Comparison of ENCODE assay signal across 1 cellular context in the genomic region with DNA sequence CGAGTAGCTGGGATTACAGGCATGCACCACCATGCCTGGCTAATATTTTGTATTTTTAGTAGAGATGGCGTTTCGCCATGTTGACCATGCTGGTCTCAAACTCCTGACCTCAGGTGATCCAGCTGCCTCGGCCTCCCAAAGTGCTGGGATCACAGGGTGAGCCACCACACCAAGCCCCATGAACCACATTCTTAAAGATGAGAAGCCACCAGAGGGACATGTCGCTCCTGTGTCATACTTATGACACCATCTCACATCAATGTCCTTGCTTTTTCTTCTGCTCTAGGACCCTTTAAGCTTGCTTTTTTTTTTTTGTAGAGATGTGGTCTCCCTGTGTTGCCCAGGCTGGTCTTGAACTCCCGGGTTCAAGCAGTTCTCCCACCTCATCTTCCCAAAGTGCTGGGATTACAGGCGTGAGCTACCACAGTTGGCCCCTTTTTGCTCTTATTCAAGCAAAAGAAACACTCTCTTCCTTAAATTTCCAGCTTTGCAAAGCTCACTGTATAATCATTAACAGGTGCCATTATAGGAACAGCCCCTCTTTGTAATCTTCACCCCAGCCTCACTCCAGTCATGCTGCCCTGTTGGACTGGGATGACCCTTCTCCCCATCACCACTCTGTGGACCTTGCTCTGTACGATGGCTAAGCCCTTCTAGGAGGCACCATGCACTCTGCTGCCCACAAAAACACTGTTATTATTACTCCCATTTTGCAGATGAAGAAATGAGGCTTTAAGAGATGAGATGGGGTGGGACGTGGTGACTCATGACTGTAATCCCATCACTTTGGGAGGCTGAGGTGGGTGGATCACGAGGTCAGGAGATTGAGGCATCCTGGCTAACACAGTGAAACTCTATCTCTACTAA.
TF ChIP-seq lines count a peak whose summit lies in the region.

No MANE protein-coding gene starts in this region.

TF ChIP-seq in HepG2, 621 proteins besides CTCF, POLR2A, EP300 and RAD21 (continued from another document and continues in another):
- TF ChIP-seq, protein P1, sequence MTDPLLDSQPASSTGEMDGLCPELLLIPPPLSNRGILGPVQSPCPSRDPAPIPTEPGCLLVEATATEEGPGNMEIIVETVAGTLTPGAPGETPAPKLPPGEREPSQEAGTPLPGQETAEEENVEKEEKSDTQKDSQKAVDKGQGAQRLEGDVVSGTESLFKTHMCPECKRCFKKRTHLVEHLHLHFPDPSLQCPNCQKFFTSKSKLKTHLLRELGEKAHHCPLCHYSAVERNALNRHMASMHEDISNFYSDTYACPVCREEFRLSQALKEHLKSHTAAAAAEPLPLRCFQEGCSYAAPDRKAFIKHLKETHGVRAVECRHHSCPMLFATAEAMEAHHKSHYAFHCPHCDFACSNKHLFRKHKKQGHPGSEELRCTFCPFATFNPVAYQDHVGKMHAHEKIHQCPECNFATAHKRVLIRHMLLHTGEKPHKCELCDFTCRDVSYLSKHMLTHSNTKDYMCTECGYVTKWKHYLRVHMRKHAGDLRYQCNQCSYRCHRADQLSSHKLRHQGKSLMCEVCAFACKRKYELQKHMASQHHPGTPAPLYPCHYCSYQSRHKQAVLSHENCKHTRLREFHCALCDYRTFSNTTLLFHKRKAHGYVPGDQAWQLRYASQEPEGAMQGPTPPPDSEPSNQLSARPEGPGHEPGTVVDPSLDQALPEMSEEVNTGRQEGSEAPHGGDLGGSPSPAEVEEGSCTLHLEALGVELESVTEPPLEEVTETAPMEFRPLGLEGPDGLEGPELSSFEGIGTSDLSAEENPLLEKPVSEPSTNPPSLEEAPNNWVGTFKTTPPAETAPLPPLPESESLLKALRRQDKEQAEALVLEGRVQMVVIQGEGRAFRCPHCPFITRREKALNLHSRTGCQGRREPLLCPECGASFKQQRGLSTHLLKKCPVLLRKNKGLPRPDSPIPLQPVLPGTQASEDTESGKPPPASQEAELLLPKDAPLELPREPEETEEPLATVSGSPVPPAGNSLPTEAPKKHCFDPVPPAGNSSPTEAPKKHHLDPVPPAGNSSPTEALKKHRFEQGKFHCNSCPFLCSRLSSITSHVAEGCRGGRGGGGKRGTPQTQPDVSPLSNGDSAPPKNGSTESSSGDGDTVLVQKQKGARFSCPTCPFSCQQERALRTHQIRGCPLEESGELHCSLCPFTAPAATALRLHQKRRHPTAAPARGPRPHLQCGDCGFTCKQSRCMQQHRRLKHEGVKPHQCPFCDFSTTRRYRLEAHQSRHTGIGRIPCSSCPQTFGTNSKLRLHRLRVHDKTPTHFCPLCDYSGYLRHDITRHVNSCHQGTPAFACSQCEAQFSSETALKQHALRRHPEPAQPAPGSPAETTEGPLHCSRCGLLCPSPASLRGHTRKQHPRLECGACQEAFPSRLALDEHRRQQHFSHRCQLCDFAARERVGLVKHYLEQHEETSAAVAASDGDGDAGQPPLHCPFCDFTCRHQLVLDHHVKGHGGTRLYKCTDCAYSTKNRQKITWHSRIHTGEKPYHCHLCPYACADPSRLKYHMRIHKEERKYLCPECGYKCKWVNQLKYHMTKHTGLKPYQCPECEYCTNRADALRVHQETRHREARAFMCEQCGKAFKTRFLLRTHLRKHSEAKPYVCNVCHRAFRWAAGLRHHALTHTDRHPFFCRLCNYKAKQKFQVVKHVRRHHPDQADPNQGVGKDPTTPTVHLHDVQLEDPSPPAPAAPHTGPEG (CRISPR knock-in tag; IDR thresholded peaks at IDR 0.05) = no peak
- TF ChIP-seq ZMYM4 (CRISPR knock-in tag; IDR thresholded peaks at IDR 0.05) (peak; percentile 95), PITX1 (CRISPR knock-in tag; IDR thresholded peaks at IDR 0.05) (peak; percentile 88), RFX3 (CRISPR knock-in tag; IDR thresholded peaks at IDR 0.05) (no peak), U2AF1 (optimal IDR thresholded peaks at IDR 0.05; ENCODE audit: low read depth, low read length) (no peak), RARA (CRISPR knock-in tag; IDR thresholded peaks at IDR 0.05) (peak; percentile 90), ZNF326 (CRISPR knock-in tag; IDR thresholded peaks at IDR 0.05; ENCODE audit: borderline replicate concordance) (no peak), ZNF550 (CRISPR knock-in tag; IDR thresholded peaks at IDR 0.05; ENCODE audit: borderline replicate concordance) (no peak), MBD4 (IDR thresholded peaks at IDR 0.05; ENCODE audit: borderline replicate concordance, low read length) (no peak), NONO (IDR thresholded peaks at IDR 0.05) (no peak), NONO (CRISPR knock-in tag; conservative IDR thresholded peaks at IDR 0.05) (peak; percentile 53; the same call in 1 of the 2 replicates), MIXL1 (CRISPR knock-in tag; IDR thresholded peaks at IDR 0.05) (peak; percentile 74; the same call in 1 of the 2 replicates), ZNF20 (CRISPR knock-in tag; IDR thresholded peaks at IDR 0.05) (no peak), ZC3H4 (CRISPR knock-in tag; IDR thresholded peaks at IDR 0.05; ENCODE audit: borderline replicate concordance) (no peak), GABPA (IDR thresholded peaks at IDR 0.05; ENCODE audit: low read depth, low read length) (no peak), GABPA (CRISPR knock-in tag; IDR thresholded peaks at IDR 0.05; ENCODE audit: low read depth) (no peak), XBP1 (CRISPR knock-in tag; IDR thresholded peaks at IDR 0.05) (no peak), SPEN (CRISPR knock-in tag; IDR thresholded peaks at IDR 0.05; ENCODE audit: low read depth) (0 out of 2 replicates have a peak, but pooled peaks have one; percentile 37), ZNF160 (CRISPR knock-in tag; IDR thresholded peaks at IDR 0.05) (0 out of 2 replicates have a peak, but pooled peaks have one; percentile 29), HNRNPUL1 (IDR thresholded peaks at IDR 0.05; ENCODE audit: low read depth, low read length) (no peak), ZNF839 (CRISPR knock-in tag; IDR thresholded peaks at IDR 0.05; ENCODE audit: borderline replicate concordance) (0 out of 2 replicates have a peak, but pooled peaks have one; percentile 6), NR1H2 (CRISPR knock-in tag; IDR thresholded peaks at IDR 0.05; ENCODE audit: borderline replicate concordance, low read depth) (no peak), SP2 (CRISPR knock-in tag; IDR thresholded peaks at IDR 0.05) (no peak), AHR (CRISPR knock-in tag; IDR thresholded peaks at IDR 0.05) (no peak), REL (CRISPR knock-in tag; conservative IDR thresholded peaks at IDR 0.05) (no peak)
- TF ChIP-seq, protein P2, sequence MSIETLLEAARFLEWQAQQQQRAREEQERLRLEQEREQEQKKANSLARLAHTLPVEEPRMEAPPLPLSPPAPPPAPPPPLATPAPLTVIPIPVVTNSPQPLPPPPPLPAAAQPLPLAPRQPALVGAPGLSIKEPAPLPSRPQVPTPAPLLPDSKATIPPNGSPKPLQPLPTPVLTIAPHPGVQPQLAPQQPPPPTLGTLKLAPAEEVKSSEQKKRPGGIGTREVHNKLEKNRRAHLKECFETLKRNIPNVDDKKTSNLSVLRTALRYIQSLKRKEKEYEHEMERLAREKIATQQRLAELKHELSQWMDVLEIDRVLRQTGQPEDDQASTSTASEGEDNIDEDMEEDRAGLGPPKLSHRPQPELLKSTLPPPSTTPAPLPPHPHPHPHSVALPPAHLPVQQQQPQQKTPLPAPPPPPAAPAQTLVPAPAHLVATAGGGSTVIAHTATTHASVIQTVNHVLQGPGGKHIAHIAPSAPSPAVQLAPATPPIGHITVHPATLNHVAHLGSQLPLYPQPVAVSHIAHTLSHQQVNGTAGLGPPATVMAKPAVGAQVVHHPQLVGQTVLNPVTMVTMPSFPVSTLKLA (IDR thresholded peaks at IDR 0.05) = peak; percentile 12; the same call in 1 of the 2 replicates
- TF ChIP-seq, protein P3, sequence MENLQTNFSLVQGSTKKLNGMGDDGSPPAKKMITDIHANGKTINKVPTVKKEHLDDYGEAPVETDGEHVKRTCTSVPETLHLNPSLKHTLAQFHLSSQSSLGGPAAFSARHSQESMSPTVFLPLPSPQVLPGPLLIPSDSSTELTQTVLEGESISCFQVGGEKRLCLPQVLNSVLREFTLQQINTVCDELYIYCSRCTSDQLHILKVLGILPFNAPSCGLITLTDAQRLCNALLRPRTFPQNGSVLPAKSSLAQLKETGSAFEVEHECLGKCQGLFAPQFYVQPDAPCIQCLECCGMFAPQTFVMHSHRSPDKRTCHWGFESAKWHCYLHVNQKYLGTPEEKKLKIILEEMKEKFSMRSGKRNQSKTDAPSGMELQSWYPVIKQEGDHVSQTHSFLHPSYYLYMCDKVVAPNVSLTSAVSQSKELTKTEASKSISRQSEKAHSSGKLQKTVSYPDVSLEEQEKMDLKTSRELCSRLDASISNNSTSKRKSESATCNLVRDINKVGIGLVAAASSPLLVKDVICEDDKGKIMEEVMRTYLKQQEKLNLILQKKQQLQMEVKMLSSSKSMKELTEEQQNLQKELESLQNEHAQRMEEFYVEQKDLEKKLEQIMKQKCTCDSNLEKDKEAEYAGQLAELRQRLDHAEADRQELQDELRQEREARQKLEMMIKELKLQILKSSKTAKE (CRISPR knock-in tag; IDR thresholded peaks at IDR 0.05; ENCODE audit: borderline replicate concordance) = no peak
- TF ChIP-seq, protein P4, sequence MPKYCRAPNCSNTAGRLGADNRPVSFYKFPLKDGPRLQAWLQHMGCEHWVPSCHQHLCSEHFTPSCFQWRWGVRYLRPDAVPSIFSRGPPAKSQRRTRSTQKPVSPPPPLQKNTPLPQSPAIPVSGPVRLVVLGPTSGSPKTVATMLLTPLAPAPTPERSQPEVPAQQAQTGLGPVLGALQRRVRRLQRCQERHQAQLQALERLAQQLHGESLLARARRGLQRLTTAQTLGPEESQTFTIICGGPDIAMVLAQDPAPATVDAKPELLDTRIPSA (CRISPR knock-in tag; IDR thresholded peaks at IDR 0.05; ENCODE audit: borderline replicate concordance) = no peak
- TF ChIP-seq, protein P5, sequence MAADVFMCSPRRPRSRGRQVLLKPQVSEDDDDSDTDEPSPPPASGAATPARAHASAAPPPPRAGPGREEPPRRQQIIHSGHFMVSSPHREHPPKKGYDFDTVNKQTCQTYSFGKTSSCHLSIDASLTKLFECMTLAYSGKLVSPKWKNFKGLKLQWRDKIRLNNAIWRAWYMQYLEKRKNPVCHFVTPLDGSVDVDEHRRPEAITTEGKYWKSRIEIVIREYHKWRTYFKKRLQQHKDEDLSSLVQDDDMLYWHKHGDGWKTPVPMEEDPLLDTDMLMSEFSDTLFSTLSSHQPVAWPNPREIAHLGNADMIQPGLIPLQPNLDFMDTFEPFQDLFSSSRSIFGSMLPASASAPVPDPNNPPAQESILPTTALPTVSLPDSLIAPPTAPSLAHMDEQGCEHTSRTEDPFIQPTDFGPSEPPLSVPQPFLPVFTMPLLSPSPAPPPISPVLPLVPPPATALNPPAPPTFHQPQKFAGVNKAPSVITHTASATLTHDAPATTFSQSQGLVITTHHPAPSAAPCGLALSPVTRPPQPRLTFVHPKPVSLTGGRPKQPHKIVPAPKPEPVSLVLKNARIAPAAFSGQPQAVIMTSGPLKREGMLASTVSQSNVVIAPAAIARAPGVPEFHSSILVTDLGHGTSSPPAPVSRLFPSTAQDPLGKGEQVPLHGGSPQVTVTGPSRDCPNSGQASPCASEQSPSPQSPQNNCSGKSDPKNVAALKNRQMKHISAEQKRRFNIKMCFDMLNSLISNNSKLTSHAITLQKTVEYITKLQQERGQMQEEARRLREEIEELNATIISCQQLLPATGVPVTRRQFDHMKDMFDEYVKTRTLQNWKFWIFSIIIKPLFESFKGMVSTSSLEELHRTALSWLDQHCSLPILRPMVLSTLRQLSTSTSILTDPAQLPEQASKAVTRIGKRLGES (CRISPR knock-in tag; IDR thresholded peaks at IDR 0.05; ENCODE audit: borderline replicate concordance) = no peak
- TF ChIP-seq, protein P6, sequence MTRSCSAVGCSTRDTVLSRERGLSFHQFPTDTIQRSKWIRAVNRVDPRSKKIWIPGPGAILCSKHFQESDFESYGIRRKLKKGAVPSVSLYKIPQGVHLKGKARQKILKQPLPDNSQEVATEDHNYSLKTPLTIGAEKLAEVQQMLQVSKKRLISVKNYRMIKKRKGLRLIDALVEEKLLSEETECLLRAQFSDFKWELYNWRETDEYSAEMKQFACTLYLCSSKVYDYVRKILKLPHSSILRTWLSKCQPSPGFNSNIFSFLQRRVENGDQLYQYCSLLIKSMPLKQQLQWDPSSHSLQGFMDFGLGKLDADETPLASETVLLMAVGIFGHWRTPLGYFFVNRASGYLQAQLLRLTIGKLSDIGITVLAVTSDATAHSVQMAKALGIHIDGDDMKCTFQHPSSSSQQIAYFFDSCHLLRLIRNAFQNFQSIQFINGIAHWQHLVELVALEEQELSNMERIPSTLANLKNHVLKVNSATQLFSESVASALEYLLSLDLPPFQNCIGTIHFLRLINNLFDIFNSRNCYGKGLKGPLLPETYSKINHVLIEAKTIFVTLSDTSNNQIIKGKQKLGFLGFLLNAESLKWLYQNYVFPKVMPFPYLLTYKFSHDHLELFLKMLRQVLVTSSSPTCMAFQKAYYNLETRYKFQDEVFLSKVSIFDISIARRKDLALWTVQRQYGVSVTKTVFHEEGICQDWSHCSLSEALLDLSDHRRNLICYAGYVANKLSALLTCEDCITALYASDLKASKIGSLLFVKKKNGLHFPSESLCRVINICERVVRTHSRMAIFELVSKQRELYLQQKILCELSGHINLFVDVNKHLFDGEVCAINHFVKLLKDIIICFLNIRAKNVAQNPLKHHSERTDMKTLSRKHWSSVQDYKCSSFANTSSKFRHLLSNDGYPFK (CRISPR knock-in tag; IDR thresholded peaks at IDR 0.05; ENCODE audit: borderline replicate concordance) = no peak; the same call in 1 of the 2 replicates
- TF ChIP-seq, protein P7, sequence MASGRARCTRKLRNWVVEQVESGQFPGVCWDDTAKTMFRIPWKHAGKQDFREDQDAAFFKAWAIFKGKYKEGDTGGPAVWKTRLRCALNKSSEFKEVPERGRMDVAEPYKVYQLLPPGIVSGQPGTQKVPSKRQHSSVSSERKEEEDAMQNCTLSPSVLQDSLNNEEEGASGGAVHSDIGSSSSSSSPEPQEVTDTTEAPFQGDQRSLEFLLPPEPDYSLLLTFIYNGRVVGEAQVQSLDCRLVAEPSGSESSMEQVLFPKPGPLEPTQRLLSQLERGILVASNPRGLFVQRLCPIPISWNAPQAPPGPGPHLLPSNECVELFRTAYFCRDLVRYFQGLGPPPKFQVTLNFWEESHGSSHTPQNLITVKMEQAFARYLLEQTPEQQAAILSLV (CRISPR knock-in tag; IDR thresholded peaks at IDR 0.05; ENCODE audit: borderline replicate concordance) = no peak
- TF ChIP-seq, protein P8, sequence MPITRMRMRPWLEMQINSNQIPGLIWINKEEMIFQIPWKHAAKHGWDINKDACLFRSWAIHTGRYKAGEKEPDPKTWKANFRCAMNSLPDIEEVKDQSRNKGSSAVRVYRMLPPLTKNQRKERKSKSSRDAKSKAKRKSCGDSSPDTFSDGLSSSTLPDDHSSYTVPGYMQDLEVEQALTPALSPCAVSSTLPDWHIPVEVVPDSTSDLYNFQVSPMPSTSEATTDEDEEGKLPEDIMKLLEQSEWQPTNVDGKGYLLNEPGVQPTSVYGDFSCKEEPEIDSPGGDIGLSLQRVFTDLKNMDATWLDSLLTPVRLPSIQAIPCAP (CRISPR knock-in tag; IDR thresholded peaks at IDR 0.05; ENCODE audit: low read depth) = no peak
